30 cellular contexts compared by ENCODE assay signal in the genomic region with DNA sequence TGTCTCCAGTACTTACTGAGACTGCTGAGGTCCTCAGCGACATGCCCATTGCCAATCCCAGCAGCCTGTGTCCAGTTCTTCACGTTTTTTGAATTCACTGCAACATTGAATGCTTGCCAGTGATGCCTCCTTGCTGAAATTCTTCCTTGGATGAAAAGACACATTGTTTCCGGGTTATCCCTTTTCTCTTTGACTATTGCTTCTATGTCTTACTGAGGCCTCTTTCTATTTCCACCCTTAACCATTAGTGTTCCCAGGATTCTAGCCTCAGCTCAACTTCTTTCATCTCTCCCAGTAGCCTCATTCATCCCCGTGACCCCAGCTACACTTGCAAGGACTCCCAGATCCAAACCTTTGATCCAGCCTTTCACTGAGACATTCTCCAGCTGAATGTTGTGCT. TPM values are rescaled to one million over a fixed set of nuclear protein-coding genes. Genes with fewer than 3 reads are reported as not detected.
"Had no signal": no experiment of that assay in that cellular context is flagged by ENCODE, and none has a peak within 500 bp of the region (broad histone marks: within the 10 kb centered on the region; RNA-seq: fewer than 3 reads in every experiment).

No MANE protein-coding gene starts in this region.

- H3K27ac Mint-ChIP-seq: activated CD8-positive, alpha-beta T cell treated with anti-CD3 and anti-CD28 coated beads for 36 hours; activated naive CD4-positive, alpha-beta T cell treated with anti-CD3 and anti-CD28 coated beads, Interleukin-2, amount 50 U/mL, for 72 hours; activated T-helper 17 cell treated with anti-CD3 and anti-CD28 coated beads, Interleukin-2, amount 50 U/mL, for 72 hours; dendritic cell treated with granulocyte-macrophage colony-stimulating factor and Interleukin-4, amounts not matched to agents 40 ng/mL and 50 ng/mL, for 4 days; immature natural killer cell; memory B cell; naive B cell; stimulated activated naive B cell treated with anti-CD40 and anti-IgM and Interleukin-4, amounts not matched to agents 10 μg/mL and 1 μg/mL and 100 μg/mL, for 72 hours; T-helper 17 cell had no signal

- H3K27me3 ChIP-seq: breast epithelium, gastroesophageal sphincter, stomach, tibial artery had no signal

- H3K4me1 ChIP-seq: breast epithelium, gastroesophageal sphincter, stomach, tibial artery had no signal

- H3K4me3 Mint-ChIP-seq: activated CD8-positive, alpha-beta T cell treated with anti-CD3 and anti-CD28 coated beads for 36 hours; activated T-cell treated with anti-CD3 and anti-CD28 coated beads, Interleukin-2, amount 50 U/mL, for 4 hours; activated T-helper 17 cell treated with anti-CD3 and anti-CD28 coated beads, Interleukin-2, amount 50 U/mL, for 72 hours; central memory CD8-positive, alpha-beta T cell; dendritic cell treated with granulocyte-macrophage colony-stimulating factor and Interleukin-4, amounts not matched to agents 40 ng/mL and 50 ng/mL, for 4 days; immature natural killer cell; memory B cell; naive B cell; stimulated activated naive B cell treated with anti-CD40 and anti-IgM and Interleukin-4, amounts not matched to agents 10 μg/mL and 1 μg/mL and 100 μg/mL, for 72 hours; T-helper 17 cell; WTC11 had no signal

- H3K36me3 Mint-ChIP-seq: activated naive CD4-positive, alpha-beta T cell treated with anti-CD3 and anti-CD28 coated beads, Interleukin-2, amount 50 U/mL, for 72 hours; immature natural killer cell; memory B cell had no signal

- H3K4me3 ChIP-seq: breast epithelium, gastroesophageal sphincter, stomach, tibial artery had no signal

- H3K9me3 ChIP-seq: breast epithelium, gastroesophageal sphincter, stomach, tibial artery had no signal

- H3K27ac ChIP-seq: breast epithelium, gastroesophageal sphincter, stomach, tibial artery had no signal

- H3K36me3 ChIP-seq: breast epithelium, gastroesophageal sphincter, stomach, tibial artery had no signal

- H3K4me1 Mint-ChIP-seq: activated T-helper 17 cell treated with anti-CD3 and anti-CD28 coated beads, Interleukin-2, amount 50 U/mL, for 72 hours; central memory CD8-positive, alpha-beta T cell; memory B cell; stimulated activated naive B cell treated with anti-CD40 and anti-IgM and Interleukin-4, amounts not matched to agents 10 μg/mL and 1 μg/mL and 100 μg/mL, for 72 hours; T-helper 17 cell had no signal

- H3K9me3 Mint-ChIP-seq: activated CD8-positive, alpha-beta T cell treated with anti-CD3 and anti-CD28 coated beads for 36 hours; activated naive CD4-positive, alpha-beta T cell treated with anti-CD3 and anti-CD28 coated beads, Interleukin-2, amount 50 U/mL, for 72 hours; activated T-cell treated with anti-CD3 and anti-CD28 coated beads, Interleukin-2, amount 50 U/mL, for 4 hours; central memory CD8-positive, alpha-beta T cell; dendritic cell treated with granulocyte-macrophage colony-stimulating factor and Interleukin-4, amounts not matched to agents 40 ng/mL and 50 ng/mL, for 4 days; immature natural killer cell; memory B cell; stimulated activated naive B cell treated with anti-CD40 and anti-IgM and Interleukin-4, amounts not matched to agents 10 μg/mL and 1 μg/mL and 100 μg/mL, for 72 hours had no signal

- H3K27me3 Mint-ChIP-seq: activated CD8-positive, alpha-beta T cell treated with anti-CD3 and anti-CD28 coated beads for 36 hours; activated T-helper 17 cell treated with anti-CD3 and anti-CD28 coated beads, Interleukin-2, amount 50 U/mL, for 72 hours; dendritic cell treated with granulocyte-macrophage colony-stimulating factor and Interleukin-4, amounts not matched to agents 40 ng/mL and 50 ng/mL, for 4 days; naive B cell; progenitor cell of endocrine pancreas; stimulated activated naive B cell treated with anti-CD40 and anti-IgM and Interleukin-4, amounts not matched to agents 10 μg/mL and 1 μg/mL and 100 μg/mL, for 72 hours; T-helper 17 cell had no signal

- ATAC-seq: activated CD8-positive, alpha-beta T cell treated with anti-CD3 and anti-CD28 coated beads for 36 hours; activated naive CD4-positive, alpha-beta T cell treated with anti-CD3 and anti-CD28 coated beads, Interleukin-2, amount 50 U/mL, for 72 hours; activated T-cell treated with anti-CD3 and anti-CD28 coated beads, Interleukin-2, amount 50 U/mL, for 4 hours; activated T-helper 17 cell treated with anti-CD3 and anti-CD28 coated beads, Interleukin-2, amount 50 U/mL, for 72 hours; gastroesophageal sphincter; left colon; sciatic nerve; stimulated activated naive B cell treated with anti-CD40 and anti-IgM and Interleukin-4, amounts not matched to agents 10 μg/mL and 1 μg/mL and 100 μg/mL, for 72 hours; T-helper 17 cell had no signal

- FAIRE-seq: endometrium, kidney, small intestine had no signal

- DNase-seq: activated CD4-positive, alpha-beta T cell treated with anti-CD3 and anti-CD28 coated beads for 1 hour; activated CD4-positive, alpha-beta T cell treated with anti-CD3 and anti-CD28 coated beads, Interleukin-2, amount 50 U/mL, for 1 hour; activated CD8-positive, alpha-beta T cell treated with anti-CD3 and anti-CD28 coated beads for 36 hours; activated gamma-delta T cell treated with Interleukin-2 at 50 U/mL for 16 hours; activated T-cell treated with anti-CD3 and anti-CD28 coated beads, Interleukin-2, amount 50 U/mL, for 4 hours; erythroblast; hippocampal formation; immature natural killer cell; kidney; left colon; naive B cell; small intestine; stimulated activated CD4-positive, alpha-beta T cell treated with anti-CD3 and anti-CD28 coated beads, Interleukin-4, amount 100 ng/mL, for 4 hours; stimulated activated CD8-positive, alpha-beta memory T cell treated with anti-CD3 and anti-CD28 coated beads, Interleukin-4, amount 100 ng/mL, for 48 hours; stimulated activated naive B cell treated with anti-CD40 and anti-IgM and Interleukin-4, amounts not matched to agents 10 μg/mL and 1 μg/mL and 100 μg/mL, for 72 hours; stomach; T-helper 17 cell; T1000; tibial artery had no signal

RNA-seq across cellular contexts. Expression of a gene that starts 46.5 kb away (rescaled TPM):
- total RNA-seq: activated T-helper 17 cell treated with anti-CD3 and anti-CD28 coated beads, Interleukin-2, amount 50 U/mL, for 72 hours; T-helper 17 cell had no signal
